8 cellular contexts compared by ENCODE assay signal in the genomic region with DNA sequence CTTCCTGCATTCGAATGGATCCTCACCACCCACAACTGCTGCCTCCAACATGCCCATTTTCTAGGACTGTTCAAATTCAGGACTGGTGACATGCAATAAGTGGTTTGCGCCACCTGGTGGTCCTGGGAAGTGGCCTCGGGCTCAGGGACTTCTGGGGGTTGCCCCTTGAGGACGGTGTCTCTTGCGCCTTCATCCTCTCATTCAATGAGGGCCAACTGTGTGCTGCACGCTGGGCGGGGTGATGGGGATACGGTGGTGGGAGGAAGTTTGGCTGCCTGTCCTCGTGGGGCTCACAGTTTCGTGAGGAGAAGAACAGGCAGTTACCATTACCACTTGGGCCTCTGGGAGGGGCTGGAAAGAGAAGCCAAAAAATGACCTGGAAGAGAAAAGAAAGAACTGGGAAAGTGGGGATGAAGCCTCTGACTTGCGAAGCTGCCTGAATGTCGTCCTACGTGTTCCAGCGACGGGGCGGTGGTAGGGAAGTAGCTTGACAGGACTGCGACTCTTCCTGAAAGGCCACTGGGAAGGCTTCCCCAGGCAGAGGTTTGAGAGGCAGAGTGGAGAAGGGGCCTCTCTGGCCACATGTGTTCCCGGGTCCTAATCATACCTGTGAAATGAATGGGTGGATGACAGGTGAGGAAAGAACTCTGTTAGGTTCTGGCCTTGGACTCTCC. TPM values are rescaled to one million over a fixed set of nuclear protein-coding genes. Genes with fewer than 3 reads are reported as not detected.
DNase-seq lines count a peak whose midpoint lies in the region; ATAC-seq and TF ChIP-seq lines count a peak whose summit lies in the region.

No MANE protein-coding gene starts in this region.

- peaks cover 55% of the 10 kb centered on the region for H3K27me3 Mint-ChIP-seq in activated T-helper 2 cell treated with anti-CD3 and anti-CD28 coated beads, Interferon-gamma antibody, Interleukin-2, Interleukin-4, amounts not matched to agents 10 μg/mL and 5 μg/mL and 100 μg/mL, durations not matched to agents 14 hours and 24 hours and 36 hours (ENCODE audit: low read depth)

- H3K9me3 ChIP-seq in ovary: no peaks in the 10 kb centered on the region
- no peaks in the 10 kb centered on the region for H3K9me3 ChIP-seq in tibial nerve

- H3K4me1 ChIP-seq in foreskin keratinocyte: no peaks in the 10 kb centered on the region
- H3K4me1 ChIP-seq in ovary (ENCODE audit: insufficient read depth): no peaks in the 10 kb centered on the region
- peaks cover 0 to 18% (median 0%) of the 10 kb centered on the region in 4 donors for H3K4me1 ChIP-seq in tibial nerve

- no peak overlapping the region for H3K27ac Mint-ChIP-seq in activated T-helper 2 cell treated with anti-CD3 and anti-CD28 coated beads, Interferon-gamma antibody, Interleukin-2, Interleukin-4, amounts not matched to agents 10 μg/mL and 5 μg/mL and 100 μg/mL, durations not matched to agents 14 hours and 24 hours and 36 hours

- peaks cover 6% of the 10 kb centered on the region for H3K4me1 Mint-ChIP-seq in activated T-helper 2 cell treated with anti-CD3 and anti-CD28 coated beads, Interferon-gamma antibody, Interleukin-2, Interleukin-4, amounts not matched to agents 10 μg/mL and 5 μg/mL and 100 μg/mL, durations not matched to agents 14 hours and 24 hours and 36 hours (ENCODE audit: low read depth)

- no peak for TF ChIP-seq POLR2A in ovary (IDR thresholded peaks at IDR 0.05)
- TF ChIP-seq POLR2A in tibial nerve (IDR thresholded peaks at IDR 0.05): no peak

- H3K4me3 ChIP-seq in ovary (no peak overlapping the region), tibial nerve (no peak overlapping the region)

- TF ChIP-seq CTCF in GM12872 (IDR thresholded peaks at IDR 0.05; ENCODE audit: insufficient read depth, low read depth, low read length) (peak; percentile 88), foreskin keratinocyte (conservative IDR thresholded peaks at IDR 0.05) (peak; percentile 62), ovary (IDR thresholded peaks at IDR 0.05) (peak in 2 of 3 donors; percentile 19 to 23), tibial nerve (IDR thresholded peaks at IDR 0.05) (peak; percentile 49 to 70 (median 69))

- ATAC-seq in foreskin keratinocyte (no peak), GM18520 (IDR thresholded peaks at IDR 0.05; ENCODE audit: unreplicated experiment) (no peak)

- peaks cover 49% of the 10 kb centered on the region for H3K27me3 ChIP-seq in foreskin keratinocyte
- H3K27me3 ChIP-seq in ovary: no peaks in the 10 kb centered on the region
- peaks cover 0 to 11% of the 10 kb centered on the region in 2 donors for H3K27me3 ChIP-seq in tibial nerve

- H3K4me3 Mint-ChIP-seq in activated T-helper 2 cell treated with anti-CD3 and anti-CD28 coated beads, Interferon-gamma antibody, Interleukin-2, Interleukin-4, amounts not matched to agents 10 μg/mL and 5 μg/mL and 100 μg/mL, durations not matched to agents 14 hours and 24 hours and 36 hours (ENCODE audit: low read depth): no peak overlapping the region

- H3K36me3 ChIP-seq in ovary: no peaks in the 10 kb centered on the region
- no peaks in the 10 kb centered on the region for H3K36me3 ChIP-seq in tibial nerve

- H3K27ac ChIP-seq in foreskin keratinocyte (no peak overlapping the region), ovary (no peak overlapping the region), tibial nerve (no peak overlapping the region)

- DNase-seq in HT1080 (ENCODE audit: low read depth) (peak; percentile 78), RPMI8226 (peak; percentile 82), foreskin keratinocyte (peak in 1 of 2 donors; percentile 15), ovary (peak; percentile 56 to 75 (median 64)), tibial nerve (ENCODE audit: low spot score in 2 of 2) (peak; percentile 39 to 77)
- peak; percentile 28 for DNase-seq in activated T-helper 2 cell treated with anti-CD3 and anti-CD28 coated beads, Interferon-gamma antibody, Interleukin-2, Interleukin-4, amounts not matched to agents 10 μg/mL and 5 μg/mL and 100 μg/mL, durations not matched to agents 14 hours and 24 hours and 36 hours (ENCODE audit: low spot score)

- no peaks in the 10 kb centered on the region for H3K36me3 Mint-ChIP-seq in activated T-helper 2 cell treated with anti-CD3 and anti-CD28 coated beads, Interferon-gamma antibody, Interleukin-2, Interleukin-4, amounts not matched to agents 10 μg/mL and 5 μg/mL and 100 μg/mL, durations not matched to agents 14 hours and 24 hours and 36 hours (ENCODE audit: low read depth)

- no peaks in the 10 kb centered on the region for H3K9me3 Mint-ChIP-seq in activated T-helper 2 cell treated with anti-CD3 and anti-CD28 coated beads, Interferon-gamma antibody, Interleukin-2, Interleukin-4, amounts not matched to agents 10 μg/mL and 5 μg/mL and 100 μg/mL, durations not matched to agents 14 hours and 24 hours and 36 hours

- intact Hi-C loops in activated T-helper 2 cell treated with anti-CD3 and anti-CD28 coated beads, Interferon-gamma antibody, Interleukin-2, Interleukin-4, amounts not matched to agents 10 μg/mL and 5 μg/mL and 100 μg/mL, durations not matched to agents 14 hours and 24 hours and 36 hours (cut with micrococcal nuclease): loop anchor here (1.0 kb wide), 1 partner anchor 57 kb away; no protein-coding TSS in a partner anchor
- intact Hi-C loops in ovary (cut with DNase I): loop anchor here in 2 of 4 donors (5.0 to 10.0 kb wide), 3 partner anchors 47 to 300 kb away; partner anchors contain the start of gene PSD2 (in 2 of the 2)

- TF ChIP-seq EP300 in ovary (IDR thresholded peaks at IDR 0.05) (no peak), tibial nerve (IDR thresholded peaks at IDR 0.05) (no peak)

- WGBS in ovary, 3 donors: 53 to 56% (median 54%) methylated on average over 18 of the region's 18 CpGs
- 51% methylated on average over 18 of the region's 18 CpGs for WGBS in tibial nerve, 2 donors

RNA-seq across cellular contexts. Expression of gene PSD2, which starts 49.0 kb away (rescaled TPM):
- 0.03 and 0.10 TPM in 2 replicates for total RNA-seq in HT1080 (2014; rRNA removed; shearing (Covaris generic))
- 0.01 TPM in 1 of 2 replicates, not detected in the other for polyA plus RNA-seq in HT1080 (2015; cell fraction: cytosol; rRNA removed)
- polyA plus RNA-seq in HT1080 (2015; cell fraction: nucleus; rRNA removed): 0.07 and 0.08 TPM in 2 replicates
- not detected in 2 replicates for total RNA-seq in activated T-helper 2 cell treated with anti-CD3 and anti-CD28 coated beads, Interferon-gamma antibody, Interleukin-2, Interleukin-4, amounts not matched to agents 10 μg/mL and 5 μg/mL and 100 μg/mL, durations not matched to agents 14 hours and 24 hours and 36 hours
- not detected in 2 replicates for total RNA-seq in foreskin keratinocyte
- not detected in 2 replicates for polyA plus RNA-seq in foreskin keratinocyte
- under 1 TPM in 5 of 7 donors, not detected in 2; 0.05 to 0.37 (median 0.13) TPM for total RNA-seq in ovary
- under 1 TPM; 0.10 to 0.12 TPM for polyA plus RNA-seq in ovary
- under 1 TPM in 3 of 4 donors, not detected in 1; under 0.01 to 0.30 (median 0.21) TPM for total RNA-seq in tibial nerve

Comparison
In these comparisons a context has a peak if more than half of its experiments do, and no peak if none do; other contexts are left out.
1. CTCF ChIP-seq: peak in every context shown above with its lines; median percentile 88 in GM12872; 69 in tibial nerve; 62 in foreskin keratinocyte; 21 in ovary.